20 cellular contexts compared by ENCODE assay signal in the genomic region with DNA sequence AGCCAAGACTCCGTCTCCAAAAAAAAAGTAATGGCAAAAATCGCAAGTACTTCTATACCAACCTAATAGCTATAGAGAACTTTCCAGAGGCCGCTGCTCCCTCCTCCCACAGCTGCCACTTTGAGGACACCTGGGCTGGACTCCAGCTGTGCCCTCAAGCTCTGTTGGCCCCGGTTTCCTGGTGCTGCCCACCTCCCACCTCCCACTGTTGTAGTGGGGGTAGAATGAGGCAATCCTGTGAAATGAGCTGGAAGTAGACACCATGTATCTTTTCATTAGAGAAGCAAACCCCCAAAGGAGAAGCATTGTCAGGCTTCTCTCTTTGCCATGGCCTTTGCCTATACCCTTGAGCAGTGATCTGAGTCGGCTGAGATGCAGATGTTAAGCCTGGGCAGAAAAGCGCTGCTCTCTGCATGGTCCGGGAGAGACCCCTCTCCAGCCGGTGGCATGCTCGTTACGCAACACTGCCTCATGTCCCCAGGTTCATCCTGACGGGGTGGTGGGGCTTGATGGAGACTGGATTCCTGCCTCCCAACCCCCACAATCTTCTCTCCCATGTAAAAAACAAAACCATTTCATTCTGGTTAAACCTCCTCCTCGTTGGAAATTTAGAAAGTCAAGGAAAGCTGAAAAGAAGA. TPM values are rescaled to one million over a fixed set of nuclear protein-coding genes. Genes with fewer than 3 reads are reported as not detected.
DNase-seq lines count a peak whose midpoint lies in the region; ATAC-seq and TF ChIP-seq lines count a peak whose summit lies in the region.
"Had no signal": no experiment of that assay in that cellular context is flagged by ENCODE, and none has a peak within 500 bp of the region (broad histone marks: within the 10 kb centered on the region; RNA-seq: fewer than 3 reads in every experiment).

No MANE protein-coding gene starts in this region.

- no peak overlapping the region for H3K9ac ChIP-seq in IMR-90 (ENCODE audit: low read depth, low read length)

- POLR2A ChIA-PET in IMR-90 (lab: Charles Lee; ENCODE audit: unreplicated experiment) = no interaction called here

- no peak overlapping the region for H3K18ac ChIP-seq in IMR-90 (ENCODE audit: low read depth, low read length)

- no peak overlapping the region for H2AK9ac ChIP-seq in IMR-90 (replicated peaks; ENCODE audit: low read depth, low read length, poor library complexity)

- H3K23ac ChIP-seq in IMR-90 (ENCODE audit: low read depth, low read length) = no peak overlapping the region; the same call in 1 of the 2 replicates

- WGBS in IMR-90 (ENCODE audit: extremely low coverage in 2 of 2, insufficient read length in 1 of 2), 2 experiments = no CpG with 5 or more reads among the region's 12 CpGs
- 68 to 77% (median 71%) methylated on average over 12 of the region's 12 CpGs for WGBS in spleen, 5 donors

- H4K5ac ChIP-seq in IMR-90 (ENCODE audit: low read depth, low read length) = no peak overlapping the region

- no peak overlapping the region for H2BK15ac ChIP-seq in IMR-90 (ENCODE audit: low read depth, low read length)

- H3K9me3 ChIP-seq in IMR-90 (ENCODE audit: control insufficient read depth, insufficient read depth, low read length) (no peaks in the 10 kb centered on the region), spleen (peaks cover 0 to 8% (median 0%) of the 10 kb centered on the region in 8 donors)
- H3K9me3 ChIP-seq: Caco-2 had no signal

- CTCF ChIA-PET in IMR-90 (lab: Yijun Ruan, JAX) = no interaction called here

- peaks cover 0 to 3% of the 10 kb centered on the region in 2 experiments; a peak in 2 of 4 replicates for H3K79me1 ChIP-seq in IMR-90 (ENCODE audit: low read depth in 1 of 2, low read length in 2 of 2)

- in situ Hi-C loops in IMR-90 (cut with MboI; ENCODE audit: low sequenced_read_pairs) = no loop called here

- 0 out of 2 replicates have a peak, but pooled peaks cover 2% of the 10 kb centered on the region for H3K9me1 ChIP-seq in IMR-90 (ENCODE audit: insufficient read depth, low read length)

- H4K91ac ChIP-seq in IMR-90 (ENCODE audit: insufficient read depth, low read depth, low read length) = no peak overlapping the region

- dilution Hi-C loops in IMR-90 (cut with HindIII; ENCODE audit: low sequenced_read_pairs, unreplicated experiment) = no loop called here

- no peak for TF ChIP-seq CTCF in IMR-90 (conservative IDR thresholded peaks at IDR 0.05; ENCODE audit: low read depth, low read length)
- no peak for TF ChIP-seq CTCF in VCaP (conservative IDR thresholded peaks at IDR 0.05)
- TF ChIP-seq CTCF in spleen (IDR thresholded peaks at IDR 0.05 in 8 of 11, conservative IDR thresholded peaks at IDR 0.05 in 3 of 11) = no peak

- no peak for DNase-seq in IMR-90
- DNase-seq in mesenteric fat pad (ENCODE audit: low spot score) = peak; percentile 49
- peak; percentile 32 for DNase-seq in spleen
- DNase-seq in stimulated activated CD4-positive, alpha-beta T cell treated with anti-CD3 and anti-CD28 coated beads, Interleukin-1b, Interleukin-23, amount 100 ng/mL, for 48 hours = no peak
- no peak for DNase-seq in stimulated activated naive CD4-positive, alpha-beta T cell (lab: John Stamatoyannopoulos, UW)
- no peak for DNase-seq in activated CD8-positive, alpha-beta memory T cell treated with anti-CD3 and anti-CD28 coated beads, Interleukin-2, amount 50 U/mL, for 4 hours
- DNase-seq: ACHN; AML-193; Caco-2; CD4-positive, alpha-beta T cell; DMS153; DMS79; GDM1; H9; KBM-7 had no signal

- no peak overlapping the region for H2AFZ ChIP-seq in IMR-90 (replicated peaks; ENCODE audit: low read length, poor library complexity)
- H2AFZ ChIP-seq: GM23338 had no signal

- H3K4me1 ChIP-seq in IMR-90 (ENCODE audit: control insufficient read depth, insufficient read depth, low read length) (no peaks in the 10 kb centered on the region), spleen (no peaks in the 10 kb centered on the region)
- H3K4me1 ChIP-seq: Caco-2 had no signal

- H2BK5ac ChIP-seq in IMR-90 (ENCODE audit: low read depth, low read length, poor library complexity, severe bottlenecking) = no peak overlapping the region

- H3K4me3 ChIP-seq in IMR-90 (ENCODE audit: insufficient read depth, low read depth, low read length) = no peak overlapping the region
- no peak overlapping the region for H3K4me3 ChIP-seq in spleen
- H3K4me3 ChIP-seq: GM23338 had no signal

- peaks cover 20% of the 10 kb centered on the region for H3K27me3 ChIP-seq in IMR-90 (ENCODE audit: control insufficient read depth, insufficient read depth, low read length)
- peaks cover 0 to 55% (median 0%) of the 10 kb centered on the region in 7 donors for H3K27me3 ChIP-seq in spleen (replicated peaks in 1 of 7)

- BruUV-seq in IMR-90 (replicated peaks; lab: Mats Ljungman, UMichigan) = no TSS peak

- H3K27ac ChIP-seq in IMR-90 (ENCODE audit: insufficient read depth, low read length) (no peak overlapping the region), VCaP (peak overlapping the region; percentile 49; the same call in 1 of the 2 replicates), spleen (no peak overlapping the region)
- H3K27ac ChIP-seq: C4-2B had no signal

- no peaks in the 10 kb centered on the region for H4K20me1 ChIP-seq in IMR-90 (ENCODE audit: insufficient read depth, low read length)

- TF ChIP-seq POLR2A in IMR-90 (IDR thresholded peaks at IDR 0.05; ENCODE audit: low read depth, low read length) (no peak), spleen (IDR thresholded peaks at IDR 0.05) (no peak)

- H3K36me3 ChIP-seq in IMR-90 (ENCODE audit: control insufficient read depth, insufficient read depth, low read length) (no peaks in the 10 kb centered on the region), spleen (no peaks in the 10 kb centered on the region)

- no peak overlapping the region for H2AK5ac ChIP-seq in IMR-90 (ENCODE audit: low read depth, low read length)

- no peak for TF ChIP-seq RAD21 in IMR-90 (IDR thresholded peaks at IDR 0.05; ENCODE audit: low read length)

- no peak overlapping the region for H3K4ac ChIP-seq in IMR-90 (ENCODE audit: low read depth, low read length)

- H2BK20ac ChIP-seq in IMR-90 (ENCODE audit: low read depth, low read length) = no peak overlapping the region

- no peak overlapping the region for H4K8ac ChIP-seq in IMR-90 (ENCODE audit: low read depth in 2 of 2, low read length in 2 of 2)

- H2BK120ac ChIP-seq in IMR-90 (ENCODE audit: low read depth, low read length) = no peak overlapping the region

- ATAC-seq in IMR-90 (ENCODE audit: low read depth) = no peak
- no peak for ATAC-seq in GM19035 (IDR thresholded peaks at IDR 0.05; ENCODE audit: unreplicated experiment)
- ATAC-seq: GM23338 had no signal

- intact Hi-C loops in IMR-90 (cut with micrococcal nuclease) = no loop called here
- intact Hi-C loops in spleen (cut with DNase I; ENCODE audit: low total_unique reads) = no loop called here

- H3K4me2 ChIP-seq in IMR-90 (ENCODE audit: low read depth, low read length) = no peak overlapping the region
- H3K4me2 ChIP-seq: GM23338 had no signal

- H3K14ac ChIP-seq in IMR-90 (replicated peaks; ENCODE audit: low read depth, low read length) = no peak overlapping the region

- no peak overlapping the region for H3K56ac ChIP-seq in IMR-90 (ENCODE audit: extremely low read depth, insufficient read depth, low read length)

TF ChIP-seq in IMR-90, 13 proteins besides CTCF, POLR2A, EP300 and RAD21:
- TF ChIP-seq MXI1 (IDR thresholded peaks at IDR 0.05; ENCODE audit: borderline replicate concordance, low read depth, low read length) = no peak
- no peak for TF ChIP-seq NFE2L2 (IDR thresholded peaks at IDR 0.05; ENCODE audit: low read depth, low read length)
- TF ChIP-seq FOS (IDR thresholded peaks at IDR 0.05; ENCODE audit: low read depth, low read length) = no peak
- no peak for TF ChIP-seq CHD1 (IDR thresholded peaks at IDR 0.05; ENCODE audit: low read depth, low read length)
- peak; percentile 73 for TF ChIP-seq CEBPB (IDR thresholded peaks at IDR 0.05; ENCODE audit: low read depth, low read length)
- TF ChIP-seq RFX5 (IDR thresholded peaks at IDR 0.05; ENCODE audit: low read depth, low read length) = no peak
- TF ChIP-seq BHLHE40 (IDR thresholded peaks at IDR 0.05; ENCODE audit: low read depth, low read length) = no peak

RNA-seq across cellular contexts. Expression of a gene that starts 39.7 kb away (rescaled TPM):
- total RNA-seq in IMR-90 (2012; rRNA removed) = 1.9 and 2.2 TPM in 2 replicates
- polyA plus RNA-seq in IMR-90 (2012; rRNA removed) = 7.5 and 7.9 TPM in 2 replicates
- polyA plus RNA-seq in IMR-90 (2012; cell fraction: cytosol; rRNA removed) = 7.5 and 8.7 TPM in 2 replicates
- polyA plus RNA-seq in IMR-90 (2012; cell fraction: nucleus; rRNA removed; ENCODE audit: low replicate concordance) = 22.1 and 26.1 TPM in 2 replicates
- not detected for total RNA-seq in mesenteric fat pad
- total RNA-seq in spleen = not detected
- not detected for polyA plus RNA-seq in spleen
- total RNA-seq: CD4-positive, alpha-beta T cell; H9 had no signal
- polyA plus RNA-seq: BJ had no signal

Comparison
In these comparisons a context has a peak if more than half of its experiments do, and no peak if none do; other contexts are left out.
1. DNase-seq: peak in mesenteric fat pad (single experiment) and spleen (single experiment); none in IMR-90 (single experiment), stimulated activated CD4-positive, alpha-beta T cell treated with anti-CD3 and anti-CD28 coated beads, Interleukin-1b, Interleukin-23, amount 100 ng/mL, for 48 hours (single experiment), stimulated activated naive CD4-positive, alpha-beta T cell (0 of 6) and activated CD8-positive, alpha-beta memory T cell treated with anti-CD3 and anti-CD28 coated beads, Interleukin-2, amount 50 U/mL, for 4 hours (single experiment).